In the genomic region with DNA sequence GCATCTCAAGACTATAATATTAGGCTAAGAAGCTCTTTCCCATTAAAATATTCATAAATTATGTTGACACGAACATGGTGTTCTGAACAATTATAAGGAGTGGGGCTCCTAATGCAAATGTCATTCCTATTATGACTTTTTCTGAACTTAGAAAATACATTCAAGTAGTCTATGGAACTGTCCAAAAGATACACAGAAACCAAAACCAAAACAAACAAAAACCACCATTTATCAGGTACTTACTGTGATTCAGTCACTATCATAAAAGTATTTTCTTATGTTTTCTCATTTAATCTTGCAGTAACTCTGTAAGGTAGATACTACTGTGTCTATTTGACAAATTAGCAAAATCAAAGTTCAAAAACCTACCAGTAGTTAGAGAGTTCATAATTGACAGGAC, we compare ENCODE assay signal across 34 cellular contexts.
"Had no signal": no experiment of that assay in that cellular context is flagged by ENCODE, and none has a peak within 500 bp of the region (broad histone marks: within the 10 kb centered on the region; RNA-seq: fewer than 3 reads in every experiment).

No MANE protein-coding gene starts in this region.

- H3K27ac ChIP-seq: adrenal gland, cardiac muscle cell, colonic mucosa, VCaP had no signal

- H3K27ac Mint-ChIP-seq: activated B cell treated with CpG ODN at 0.5 μM for 24 hours; activated CD4-positive, alpha-beta memory T cell treated with anti-CD3 and anti-CD28 coated beads for 36 hours; activated CD4-positive, alpha-beta T cell treated with anti-CD3 and anti-CD28 coated beads, Interleukin-2, amount 10 ng/mL, durations not matched to agents 24 days and 14 days; activated CD8-positive, alpha-beta T cell treated with anti-CD3 and anti-CD28 coated beads for 36 hours; activated naive CD4-positive, alpha-beta T cell treated with anti-CD3 and anti-CD28 coated beads for 36 hours; activated naive CD4-positive, alpha-beta T cell treated with anti-CD3 and anti-CD28 coated beads, Interleukin-2, amount 50 U/mL, for 72 hours; activated naive CD8-positive, alpha-beta T cell treated with anti-CD3 and anti-CD28 coated beads for 36 hours; activated T-cell treated with anti-CD3 and anti-CD28 coated beads, Interleukin-2, amount 50 U/mL, for 72 hours; activated T-helper 1 cell treated with anti-CD3 and anti-CD28 coated beads, Interleukin-12 subunit alpha, Interleukin-12 subunit beta, Interleukin-2, Interleukin-4 antibody, amounts not matched to agents 30 ng/mL and 10 ng/mL and 1 ng/mL, durations not matched to agents 14 hours and 24 hours and 36 hours; activated T-helper 17 cell treated with anti-CD3 and anti-CD28 coated beads, Interleukin-2, amount 50 U/mL, for 72 hours; T-helper 17 cell; T-helper 2 cell treated with Interferon-gamma antibody and Interleukin-4, amounts not matched to agents 5 μg/mL and 100 μg/mL, for 36 hours had no signal

- H3K4me3 ChIP-seq: adrenal gland, cardiac muscle cell, colonic mucosa had no signal

- H3K9me3 ChIP-seq: adrenal gland, colonic mucosa had no signal

- H3K4me1 ChIP-seq: adrenal gland, colonic mucosa had no signal

- H3K27me3 Mint-ChIP-seq: activated B cell treated with CpG ODN at 0.5 μM for 24 hours; activated CD4-positive, alpha-beta memory T cell treated with anti-CD3 and anti-CD28 coated beads for 36 hours; activated CD4-positive, alpha-beta T cell treated with anti-CD3 and anti-CD28 coated beads, Interleukin-2, amount 10 ng/mL, durations not matched to agents 24 days and 14 days; activated CD8-positive, alpha-beta T cell treated with anti-CD3 and anti-CD28 coated beads for 36 hours; activated naive CD8-positive, alpha-beta T cell treated with anti-CD3 and anti-CD28 coated beads for 36 hours; activated T-helper 17 cell treated with anti-CD3 and anti-CD28 coated beads, Interleukin-2, amount 50 U/mL, for 72 hours; brain; central memory CD8-positive, alpha-beta T cell; T-helper 17 cell had no signal

- H3K4me3 Mint-ChIP-seq: activated B cell treated with CpG ODN at 0.5 μM for 24 hours; activated CD4-positive, alpha-beta memory T cell treated with anti-CD3 and anti-CD28 coated beads for 36 hours; activated CD4-positive, alpha-beta T cell treated with anti-CD3 and anti-CD28 coated beads, Interleukin-2, amount 10 ng/mL, durations not matched to agents 24 days and 14 days; activated CD8-positive, alpha-beta T cell treated with anti-CD3 and anti-CD28 coated beads for 36 hours; activated naive CD4-positive, alpha-beta T cell treated with anti-CD3 and anti-CD28 coated beads for 36 hours; activated naive CD8-positive, alpha-beta T cell treated with anti-CD3 and anti-CD28 coated beads for 36 hours; activated T-cell treated with anti-CD3 and anti-CD28 coated beads, Interleukin-2, amount 50 U/mL, for 4 hours; activated T-cell treated with anti-CD3 and anti-CD28 coated beads, Interleukin-2, amount 50 U/mL, for 72 hours; activated T-helper 1 cell treated with anti-CD3 and anti-CD28 coated beads, Interleukin-12 subunit alpha, Interleukin-12 subunit beta, Interleukin-2, Interleukin-4 antibody, amounts not matched to agents 30 ng/mL and 10 ng/mL and 1 ng/mL, durations not matched to agents 14 hours and 24 hours and 36 hours; activated T-helper 17 cell treated with anti-CD3 and anti-CD28 coated beads, Interleukin-2, amount 50 U/mL, for 72 hours; central memory CD8-positive, alpha-beta T cell; T-helper 17 cell; T-helper 2 cell treated with Interferon-gamma antibody and Interleukin-4, amounts not matched to agents 5 μg/mL and 100 μg/mL, for 36 hours had no signal

- H3K36me3 ChIP-seq: adrenal gland, cardiac muscle cell, colonic mucosa had no signal

- H3K36me3 Mint-ChIP-seq: activated CD4-positive, alpha-beta memory T cell treated with anti-CD3 and anti-CD28 coated beads for 36 hours; activated naive CD4-positive, alpha-beta T cell treated with anti-CD3 and anti-CD28 coated beads, Interleukin-2, amount 50 U/mL, for 72 hours; activated naive CD8-positive, alpha-beta T cell treated with anti-CD3 and anti-CD28 coated beads for 36 hours; brain had no signal

- H3K9me3 Mint-ChIP-seq: activated B cell treated with CpG ODN at 0.5 μM for 24 hours; activated CD4-positive, alpha-beta memory T cell treated with anti-CD3 and anti-CD28 coated beads for 36 hours; activated CD4-positive, alpha-beta T cell treated with anti-CD3 and anti-CD28 coated beads, Interleukin-2, amount 10 ng/mL, durations not matched to agents 24 days and 14 days; activated CD8-positive, alpha-beta T cell treated with anti-CD3 and anti-CD28 coated beads for 36 hours; activated naive CD4-positive, alpha-beta T cell treated with anti-CD3 and anti-CD28 coated beads for 36 hours; activated naive CD8-positive, alpha-beta T cell treated with anti-CD3 and anti-CD28 coated beads for 36 hours; activated T-cell treated with anti-CD3 and anti-CD28 coated beads, Interleukin-2, amount 50 U/mL, for 4 hours; activated T-helper 1 cell treated with anti-CD3 and anti-CD28 coated beads, Interleukin-12 subunit alpha, Interleukin-12 subunit beta, Interleukin-2, Interleukin-4 antibody, amounts not matched to agents 30 ng/mL and 10 ng/mL and 1 ng/mL, durations not matched to agents 14 hours and 24 hours and 36 hours; brain; T-helper 2 cell treated with Interferon-gamma antibody and Interleukin-4, amounts not matched to agents 5 μg/mL and 100 μg/mL, for 36 hours had no signal

- H3K4me1 Mint-ChIP-seq: activated B cell treated with CpG ODN at 0.5 μM for 24 hours; activated CD4-positive, alpha-beta T cell treated with anti-CD3 and anti-CD28 coated beads, Interleukin-2, amount 10 ng/mL, durations not matched to agents 24 days and 14 days; activated naive CD8-positive, alpha-beta T cell treated with anti-CD3 and anti-CD28 coated beads for 36 hours; activated T-helper 17 cell treated with anti-CD3 and anti-CD28 coated beads, Interleukin-2, amount 50 U/mL, for 72 hours; central memory CD8-positive, alpha-beta T cell; T-helper 17 cell had no signal

- H3K27me3 ChIP-seq: adrenal gland, cardiac muscle cell, colonic mucosa had no signal

- DNase-seq: activated B cell treated with CpG ODN at 0.5 μM for 24 hours; activated CD4-positive, alpha-beta memory T cell treated with anti-CD3 and anti-CD28 coated beads for 36 hours; activated CD4-positive, alpha-beta T cell treated with anti-CD3 and anti-CD28 coated beads for 4 hours; activated CD4-positive, alpha-beta T cell treated with anti-CD3 and anti-CD28 coated beads, Interleukin-2, amount 10 ng/mL, durations not matched to agents 24 days and 14 days; activated CD4-positive, alpha-beta T cell treated with anti-CD3 and anti-CD28 coated beads, Interleukin-2, amount 50 U/mL, for 1 hour; activated CD4-positive, alpha-beta T cell treated with anti-CD3 and anti-CD28 coated beads, Interleukin-2, amount 50 U/mL, for 4 hours; activated CD4-positive, CD25-positive, alpha-beta regulatory T cell treated with anti-CD3 and anti-CD28 coated beads, Interleukin-2, amount 50 U/mL, for 72 hours; activated CD8-positive, alpha-beta memory T cell treated with anti-CD3 and anti-CD28 coated beads, Interleukin-2, amount 50 U/mL, for 4 hours; activated CD8-positive, alpha-beta T cell treated with anti-CD3 and anti-CD28 coated beads for 36 hours; activated effector memory CD4-positive, alpha-beta T cell treated with anti-CD3 and anti-CD28 coated beads, Interleukin-2, amount 50 U/mL, for 16 hours; activated gamma-delta T cell treated with Interleukin-2 at 50 U/mL for 16 hours; activated naive CD4-positive, alpha-beta T cell; activated naive CD4-positive, alpha-beta T cell treated with anti-CD3 and anti-CD28 coated beads for 36 hours; activated naive CD4-positive, alpha-beta T cell treated with anti-CD3 and anti-CD28 coated beads, Interleukin-2, amount 50 U/mL, for 16 hours; activated naive CD8-positive, alpha-beta T cell treated with anti-CD3 and anti-CD28 coated beads for 36 hours; activated T-cell treated with anti-CD3 and anti-CD28 coated beads for 4 hours; activated T-cell treated with anti-CD3 and anti-CD28 coated beads, Interleukin-2, amount 50 U/mL, for 1 hour; activated T-cell treated with anti-CD3 and anti-CD28 coated beads, Interleukin-2, amount 50 U/mL, for 4 hours; activated T-cell treated with anti-CD3 and anti-CD28 coated beads, Interleukin-2, amount 50 U/mL, for 72 hours; adrenal gland; amniotic stem cell; aorta; cerebellar nuclear complex; colonic mucosa; T-helper 17 cell; T-helper 9 cell had no signal

- ATAC-seq: activated CD8-positive, alpha-beta T cell treated with anti-CD3 and anti-CD28 coated beads for 36 hours; activated naive CD4-positive, alpha-beta T cell treated with anti-CD3 and anti-CD28 coated beads, Interleukin-2, amount 50 U/mL, for 72 hours; activated T-cell treated with anti-CD3 and anti-CD28 coated beads, Interleukin-2, amount 50 U/mL, for 4 hours; activated T-cell treated with anti-CD3 and anti-CD28 coated beads, Interleukin-2, amount 50 U/mL, for 72 hours; activated T-helper 17 cell treated with anti-CD3 and anti-CD28 coated beads, Interleukin-2, amount 50 U/mL, for 72 hours; T-helper 17 cell had no signal
